Comparison of ENCODE assay signal across 17 cellular contexts in genomic region chr2:152651834-152652233, GRCh38.
DNase-seq lines count a peak whose midpoint lies in the region; ATAC-seq, FAIRE-seq and TF ChIP-seq lines count a peak whose summit lies in the region.
"Had no signal": no experiment of that assay in that cellular context is flagged by ENCODE, and none has a peak within 500 bp of the region (broad histone marks: within the 10 kb centered on the region; RNA-seq: fewer than 3 reads in every experiment).

No MANE protein-coding gene starts in this region.

- no peak for ATAC-seq in right cardiac atrium
- ATAC-seq: A549 had no signal

- H4K20me1 ChIP-seq in H1 (replicated peaks in 1 of 2; ENCODE audit: control insufficient read depth in 1 of 2, insufficient read depth in 2 of 2, low read length in 2 of 2) (no peaks in the 10 kb centered on the region), MM.1S (ENCODE audit: insufficient read depth, low read length) (no peaks in the 10 kb centered on the region)

- H2AK5ac ChIP-seq in H1 (ENCODE audit: low read depth, low read length), result no peak overlapping the region

- no peak overlapping the region for H3K56ac ChIP-seq in H1 (replicated peaks; ENCODE audit: insufficient read length, low read depth, low read length)

- 74% methylated on average over 2 of the region's 2 CpGs for WGBS in right cardiac atrium
- 83% methylated on average over 2 of the region's 2 CpGs; no CpG with 5 or more reads in 1 of the 2 experiments for WGBS in H1 (ENCODE audit: extremely low coverage in 1 of 2, insufficient coverage in 1 of 2, insufficient read length in 1 of 2, insufficient replicate concordance in 2 of 2, low coverage in 1 of 2, low lambda C conversion rate in 2 of 2, missing lambda C conversion rate in 1 of 2), 2 experiments

- H3K4me3 ChIP-seq in cardiac muscle cell, result no peak overlapping the region
- no peak overlapping the region for H3K4me3 ChIP-seq in right cardiac atrium (ENCODE audit: low read length)
- no peak overlapping the region for H3K4me3 ChIP-seq in H1 (ENCODE audit: extremely low read depth in 1 of 4, insufficient read depth in 2 of 4, low read depth in 3 of 4, low read length in 4 of 4)
- no peak overlapping the region for H3K4me3 ChIP-seq in MM.1S (ENCODE audit: low read length)
- H3K4me3 ChIP-seq: A549 had no signal

- FAIRE-seq in H1 (lab: Jason Lieb, UNC), result no peak
- FAIRE-seq: A549, H54 had no signal

- CTCF ChIA-PET in H1 (lab: Charles Lee; ENCODE audit: partially characterized antibody), result interaction anchor here (1.1 kb wide), 1 partner anchor 63 kb away, joined by 4 read pairs; no protein-coding TSS in a partner anchor

- H3K4me2 ChIP-seq in H1 (ENCODE audit: insufficient read depth in 1 of 2, low read depth in 2 of 2, low read length in 2 of 2) (no peak overlapping the region), MM.1S (ENCODE audit: low read depth, low read length) (no peak overlapping the region)
- H3K4me2 ChIP-seq: A549 had no signal

- TF ChIP-seq EP300 in H1 (IDR thresholded peaks at IDR 0.05; ENCODE audit: borderline replicate concordance in 1 of 2, low read depth in 2 of 2, low read length in 2 of 2), result no peak

- no peak overlapping the region for H3K23ac ChIP-seq in H1 (ENCODE audit: insufficient read length)

- H3K9me3 ChIP-seq in cardiac muscle cell (ENCODE audit: low read depth) (no peaks in the 10 kb centered on the region), right cardiac atrium (ENCODE audit: control insufficient read depth, low read length) (no peaks in the 10 kb centered on the region), H1 (ENCODE audit: insufficient read depth in 2 of 2, low read depth in 1 of 2, low read length in 1 of 2) (no peaks in the 10 kb centered on the region), MM.1S (replicated peaks; ENCODE audit: insufficient read depth, low read length) (no peaks in the 10 kb centered on the region)
- H3K9me3 ChIP-seq: A549 had no signal

- no peak for TF ChIP-seq CTCF in cardiac muscle cell (IDR thresholded peaks at IDR 0.05; ENCODE audit: low read depth, low read length)
- TF ChIP-seq CTCF in H1 (IDR thresholded peaks at IDR 0.05; ENCODE audit: control extremely low read depth in 1 of 3, insufficient read depth in 1 of 3, low read depth in 1 of 3, low read length in 3 of 3), result no peak
- TF ChIP-seq CTCF in MM.1S (IDR thresholded peaks at IDR 0.05; ENCODE audit: low read length), result no peak

- no peak overlapping the region for H2BK120ac ChIP-seq in H1 (replicated peaks; ENCODE audit: low read depth, low read length)

- intact Hi-C loops in right cardiac atrium (cut with DNase I), result no loop called here

- H3K27me3 ChIP-seq in cardiac muscle cell (no peaks in the 10 kb centered on the region), right cardiac atrium (ENCODE audit: control insufficient read depth, insufficient read depth) (no peaks in the 10 kb centered on the region), H1 (replicated peaks in 1 of 4; ENCODE audit: control insufficient read depth in 3 of 4, extremely low read depth in 1 of 4, insufficient read depth in 3 of 4, low read length in 3 of 4) (no peaks in the 10 kb centered on the region), MM.1S (replicated peaks; ENCODE audit: insufficient read depth, low read length) (no peaks in the 10 kb centered on the region)

- H3K9me2 ChIP-seq in MM.1S (replicated peaks; ENCODE audit: insufficient read depth, low read length), result no peaks in the 10 kb centered on the region

- H3K79me2 ChIP-seq in H1 (ENCODE audit: control insufficient read depth in 1 of 2, insufficient read depth in 2 of 2, low read length in 2 of 2) (no peaks in the 10 kb centered on the region), MM.1S (ENCODE audit: low read length) (no peaks in the 10 kb centered on the region)

- H3K27ac ChIP-seq in cardiac muscle cell (peak overlapping the region; percentile 6), right cardiac atrium (ENCODE audit: low read length) (no peak overlapping the region), H1 (ENCODE audit: low read depth, low read length) (no peak overlapping the region), MM.1S (ENCODE audit: low read length) (no peak overlapping the region)
- H3K27ac ChIP-seq: 22Rv1, A549, C4-2B had no signal

- TF ChIP-seq POLR2A in H1 (IDR thresholded peaks at IDR 0.05; ENCODE audit: control extremely low read depth in 1 of 2, low read depth in 2 of 2, low read length in 2 of 2), result no peak

- H3K9ac ChIP-seq in H1 (replicated peaks in 1 of 4; ENCODE audit: extremely low read depth in 1 of 4, low read depth in 3 of 4, low read length in 3 of 4), result no peak overlapping the region; a peak in 1 of 7 replicates
- no peak overlapping the region for H3K9ac ChIP-seq in MM.1S (ENCODE audit: low read length)

- H3K36me3 ChIP-seq in cardiac muscle cell (peaks cover 29% of the 10 kb centered on the region), H1 (ENCODE audit: control insufficient read depth in 2 of 4, insufficient read depth in 4 of 4, low read length in 3 of 4) (peaks cover 2 to 62% (median 15%) of the 10 kb centered on the region in 4 experiments; a peak in 6 of 8 replicates), MM.1S (replicated peaks; ENCODE audit: insufficient read depth, low read length) (peaks cover 6% of the 10 kb centered on the region; the same call in 1 of the 2 replicates)

- no peak overlapping the region for H3K18ac ChIP-seq in H1 (ENCODE audit: extremely low read depth, low read length)

- no peak overlapping the region for H2BK20ac ChIP-seq in H1 (ENCODE audit: low read length)

- H2BK5ac ChIP-seq in H1 (ENCODE audit: low read depth, low read length), result no peak overlapping the region

- H3K4me1 ChIP-seq in cardiac muscle cell (ENCODE audit: low read depth) (no peaks in the 10 kb centered on the region), right cardiac atrium (ENCODE audit: control insufficient read depth, insufficient read depth, low read length) (no peaks in the 10 kb centered on the region), H1 (replicated peaks in 1 of 4; ENCODE audit: control insufficient read depth in 3 of 4, insufficient read depth in 4 of 4, low read length in 3 of 4) (peaks cover 0 to 4% (median 1%) of the 10 kb centered on the region in 4 experiments; a peak in 1 of 7 replicates), MM.1S (ENCODE audit: low read length) (peaks cover 3% of the 10 kb centered on the region; the same call in 1 of the 2 replicates)

- H4K91ac ChIP-seq in H1 (replicated peaks; ENCODE audit: insufficient read length, low read length), result no peak overlapping the region

- no peak overlapping the region for H4K8ac ChIP-seq in H1 (ENCODE audit: extremely low read depth, insufficient read depth, low read length)

- H2AFZ ChIP-seq in H1 (ENCODE audit: low read length) (no peak overlapping the region), MM.1S (ENCODE audit: low read length) (no peak overlapping the region)

- no peak overlapping the region for H4K5ac ChIP-seq in H1 (ENCODE audit: insufficient read length, low read depth, low read length)

- H3F3A ChIP-seq in MM.1S (ENCODE audit: insufficient read depth, low read length), result no peaks in the 10 kb centered on the region; the same call in 1 of the 2 replicates

- no peak overlapping the region for H3K14ac ChIP-seq in H1 (ENCODE audit: insufficient read length)

- H2BK15ac ChIP-seq in H1 (ENCODE audit: low read length), result no peak overlapping the region

- H3K23me2 ChIP-seq in H1 (ENCODE audit: low read depth, low read length), result no peaks in the 10 kb centered on the region

- peak; percentile 3 for DNase-seq in NCI-H1105 treated with DMSO at 0.1 percent for 48 hours (lab: John Stamatoyannopoulos, UW)
- no peak for DNase-seq in NCI-H1105 (lab: John Stamatoyannopoulos, UW)
- no peak for DNase-seq in cardiac muscle cell (ENCODE audit: low read depth in 1 of 2, low spot score in 1 of 2)
- no peak for DNase-seq in right cardiac atrium
- no peak for DNase-seq in H1 (ENCODE audit: low read depth in 1 of 2, low spot score in 2 of 2)
- DNase-seq in MM.1S, result no peak
- no peak for DNase-seq in stimulated activated CD4-positive, alpha-beta T cell treated with anti-CD3 and anti-CD28 coated beads, Interleukin-15, amount 100 ng/mL, for 24 hours
- DNase-seq: AML-193; CD4-positive, alpha-beta memory T cell; DMS153; DMS79; GDM1; HCEC 1CT had no signal

- no peak overlapping the region for H3K4ac ChIP-seq in H1 (replicated peaks; ENCODE audit: insufficient read length, low read depth, low read length)

- POLR2A ChIA-PET in H1 (lab: Charles Lee; ENCODE audit: partially characterized antibody), result interaction anchor here (0.9 to 1.5 kb wide), 3 partner anchors 14 to 618 kb away, joined by 3 read pairs; no protein-coding TSS in a partner anchor

- no peak for TF ChIP-seq RAD21 in H1 (IDR thresholded peaks at IDR 0.05 in 1 of 2, conservative IDR thresholded peaks at IDR 0.05 in 1 of 2; ENCODE audit: low read depth in 2 of 2, low read length in 2 of 2)

- H3K79me1 ChIP-seq in H1 (ENCODE audit: low read depth, low read length), result no peaks in the 10 kb centered on the region

- H2BK12ac ChIP-seq in H1 (ENCODE audit: low read depth, low read length), result no peak overlapping the region

TF ChIP-seq in H1, 55 proteins besides CTCF, POLR2A, EP300 and RAD21:
- TF ChIP-seq JUND (IDR thresholded peaks at IDR 0.05; ENCODE audit: low read length) (no peak), CBX8 (IDR thresholded peaks at IDR 0.05; ENCODE audit: borderline replicate concordance, low read depth, low read length) (no peak), TCF12 (IDR thresholded peaks at IDR 0.05; ENCODE audit: low read depth, low read length) (no peak), BCL11A (IDR thresholded peaks at IDR 0.05; ENCODE audit: low read depth in 2 of 2, low read length in 2 of 2) (no peak), POLR2AphosphoS5 (IDR thresholded peaks at IDR 0.05; ENCODE audit: low read depth, low read length) (peak; percentile 44; the same call in 1 of the 2 replicates)
